8 cellular contexts compared by ENCODE assay signal in genomic region chr20:64080013-64080812, GRCh38. TPM values are rescaled to one million over a fixed set of nuclear protein-coding genes. Genes with fewer than 3 reads are reported as not detected.
DNase-seq lines count a peak whose midpoint lies in the region; ATAC-seq, FAIRE-seq and TF ChIP-seq lines count a peak whose summit lies in the region.

Gene OPRL1 (plus strand): TSS chr20:64080082. CDS start chr20:64092721, 12,639 bp downstream.

- H3K27me3 ChIP-seq in KMS-11 (ENCODE audit: insufficient read depth, low read depth) = peaks cover 56% of the 10 kb centered on the region
- no peaks in the 10 kb centered on the region for H3K27me3 ChIP-seq in adrenal gland
- H3K27me3 ChIP-seq in keratinocyte (ENCODE audit: control insufficient read depth, extremely low read depth, insufficient read depth, low read length) = peaks cover 33% of the 10 kb centered on the region

- H4K20me1 ChIP-seq in KMS-11 (ENCODE audit: insufficient read depth) (no peaks in the 10 kb centered on the region), keratinocyte (ENCODE audit: control insufficient read depth, extremely low read depth, insufficient read depth, low read length) (no peaks in the 10 kb centered on the region)

- peak within 1 kb of the TSS; percentile 87 for H2AFZ ChIP-seq in KMS-11 (ENCODE audit: low read depth)
- peak within 1 kb of the TSS; percentile 30 for H2AFZ ChIP-seq in keratinocyte (ENCODE audit: control insufficient read depth, low read length)

- no peak for FAIRE-seq in keratinocyte (lab: Jason Lieb, UNC)

- TF ChIP-seq POLR2A in adrenal gland (IDR thresholded peaks at IDR 0.05) = peak in 1 of 2 donors; percentile 12

- H3K27me3 Mint-ChIP-seq in CD14-positive monocyte (ENCODE audit: low read depth in 3 of 3) = peaks cover 15 to 17% (median 15%) of the 10 kb centered on the region in 3 donors
- peaks cover 30% of the 10 kb centered on the region for H3K27me3 Mint-ChIP-seq in stimulated activated naive CD8-positive, alpha-beta T cell treated with anti-CD3 and anti-CD28 coated beads, Interleukin-15, amount 100 ng/mL, for 72 hours

- peak within 1 kb of the TSS; percentile 74 for H3K9ac ChIP-seq in KMS-11
- H3K9ac ChIP-seq in keratinocyte (ENCODE audit: control insufficient read depth, extremely low read depth, insufficient read depth, low read length) = peak within 1 kb of the TSS; percentile 72

- no peak for DNase-seq in CD14-positive monocyte (ENCODE audit: low spot score)
- DNase-seq in adrenal gland = peak in 5 of 7 donors; percentile 37 to 74 (median 55)
- no peak for DNase-seq in keratinocyte (ENCODE audit: low read depth, low spot score)
- DNase-seq in stimulated activated naive CD8-positive, alpha-beta T cell treated with anti-CD3 and anti-CD28 coated beads, Interleukin-15, amount 100 ng/mL, for 72 hours = peak; percentile 59 to 64
- DNase-seq in middle frontal gyrus (ENCODE audit: extremely low spot score, low spot score) = no peak

- 3 to 25% (median 6%) methylated on average over 7 to 60 of the region's 62 CpGs for WGBS in adrenal gland, 4 donors

- TF ChIP-seq CTCF in CD14-positive monocyte (IDR thresholded peaks at IDR 0.05) (no peak), KMS-11 (conservative IDR thresholded peaks at IDR 0.05; ENCODE audit: low read depth, low read length) (no peak), adrenal gland (IDR thresholded peaks at IDR 0.05) (no peak), keratinocyte (optimal IDR thresholded peaks at IDR 0.05 in 1 of 3, IDR thresholded peaks at IDR 0.05 in 1 of 3, conservative IDR thresholded peaks at IDR 0.05 in 1 of 3; ENCODE audit: extremely low read depth in 1 of 3, insufficient read depth in 2 of 3, low read length in 3 of 3) (no peak)

- no peaks in the 10 kb centered on the region for H3K79me2 ChIP-seq in KMS-11 (ENCODE audit: insufficient read depth, low read depth)
- peaks cover 2% of the 10 kb centered on the region for H3K79me2 ChIP-seq in keratinocyte (ENCODE audit: control insufficient read depth, insufficient read depth, low read length)

- H3K27ac ChIP-seq in KMS-11 (no peak within 1 kb of the TSS), adrenal gland (peak within 1 kb of the TSS in 4 of 5 donors; percentile 60 to 90 (median 70)), keratinocyte (ENCODE audit: control insufficient read depth, insufficient read depth, low read length) (no peak within 1 kb of the TSS)

- peak within 1 kb of the TSS; percentile 98 for H3K4me2 ChIP-seq in KMS-11
- H3K4me2 ChIP-seq in keratinocyte (ENCODE audit: control insufficient read depth, extremely low read depth, insufficient read depth, low read depth, low read length) = peak within 1 kb of the TSS; percentile 97

- peak within 1 kb of the TSS; percentile 89 to 95 (median 93) for H3K27ac Mint-ChIP-seq in CD14-positive monocyte
- H3K27ac Mint-ChIP-seq in stimulated activated naive CD8-positive, alpha-beta T cell treated with anti-CD3 and anti-CD28 coated beads, Interleukin-15, amount 100 ng/mL, for 72 hours = peak within 1 kb of the TSS; percentile 78

- no peaks in the 10 kb centered on the region for H3K9me3 ChIP-seq in adrenal gland (replicated peaks in 1 of 3)
- H3K9me3 ChIP-seq in keratinocyte (ENCODE audit: control insufficient read depth, low read depth, low read length) = no peaks in the 10 kb centered on the region

- ATAC-seq in stimulated activated naive CD8-positive, alpha-beta T cell treated with anti-CD3 and anti-CD28 coated beads, Interleukin-15, amount 100 ng/mL, for 72 hours = peak; percentile 42
- ATAC-seq in GM18873 (IDR thresholded peaks at IDR 0.05; ENCODE audit: low FRiP score, unreplicated experiment) = no peak
- no peak for ATAC-seq in HG02678 (IDR thresholded peaks at IDR 0.05; ENCODE audit: unreplicated experiment)

- H3K4me3 ChIP-seq in KMS-11 (IDR thresholded peaks at IDR 0.05; ENCODE audit: insufficient read depth, low read depth, low read length) = no peak within 1 kb of the TSS
- H3K4me3 ChIP-seq in adrenal gland = peak within 1 kb of the TSS; percentile 42 to 94 (median 75)
- peak within 1 kb of the TSS; percentile 78 to 93 (median 79) for H3K4me3 ChIP-seq in keratinocyte (ENCODE audit: control insufficient read depth in 2 of 3, extremely low read depth in 1 of 3, insufficient read depth in 2 of 3, low read depth in 1 of 3, low read length in 3 of 3)

- peaks cover 0 to 4% (median 0%) of the 10 kb centered on the region in 7 donors for H3K9me3 Mint-ChIP-seq in CD14-positive monocyte
- H3K9me3 Mint-ChIP-seq in stimulated activated naive CD8-positive, alpha-beta T cell treated with anti-CD3 and anti-CD28 coated beads, Interleukin-15, amount 100 ng/mL, for 72 hours = no peaks in the 10 kb centered on the region

- H3K4me1 Mint-ChIP-seq in CD14-positive monocyte = peaks cover 55% of the 10 kb centered on the region
- peaks cover 83% of the 10 kb centered on the region for H3K4me1 Mint-ChIP-seq in stimulated activated naive CD8-positive, alpha-beta T cell treated with anti-CD3 and anti-CD28 coated beads, Interleukin-15, amount 100 ng/mL, for 72 hours

- H3K36me3 ChIP-seq in KMS-11 (ENCODE audit: insufficient read depth) = no peaks in the 10 kb centered on the region
- H3K36me3 ChIP-seq in adrenal gland (replicated peaks in 1 of 2) = no peaks in the 10 kb centered on the region
- H3K36me3 ChIP-seq in keratinocyte (ENCODE audit: control insufficient read depth in 2 of 2, extremely low read depth in 1 of 2, insufficient read depth in 2 of 2, low read length in 2 of 2) = peaks cover 0 to 1% of the 10 kb centered on the region in 2 experiments

- H3K36me3 Mint-ChIP-seq in CD14-positive monocyte = peaks cover 12 to 19% of the 10 kb centered on the region in 2 donors

- dilution Hi-C loops in keratinocyte (cut with MboI; ENCODE audit: extremely low pct_ligation_motif_present, low sequenced_read_pairs) = no loop called here

- H3K4me1 ChIP-seq in KMS-11 (ENCODE audit: low read depth, poor library complexity, severe bottlenecking) (peaks cover 20% of the 10 kb centered on the region), adrenal gland (replicated peaks in 1 of 2) (peaks cover 13 to 29% of the 10 kb centered on the region in 2 donors), keratinocyte (ENCODE audit: control insufficient read depth, extremely low read depth, insufficient read depth, low read length) (peaks cover 19% of the 10 kb centered on the region)

- H3K9me1 ChIP-seq in keratinocyte (ENCODE audit: control insufficient read depth, extremely low read depth, insufficient read depth, low read length) = no peaks in the 10 kb centered on the region

- peak within 1 kb of the TSS; percentile 95 to 97 for H3K4me3 Mint-ChIP-seq in CD14-positive monocyte
- H3K4me3 Mint-ChIP-seq in stimulated activated naive CD8-positive, alpha-beta T cell treated with anti-CD3 and anti-CD28 coated beads, Interleukin-15, amount 100 ng/mL, for 72 hours = peak within 1 kb of the TSS; percentile 96 to 98

- intact Hi-C loops in CD14-positive monocyte (cut with micrococcal nuclease) = loop anchor here (5.0 kb wide), 2 partner anchors 42 to 172 kb away; no protein-coding TSS in a partner anchor
- intact Hi-C loops in adrenal gland (cut with DNase I) = no loop called here

RNA-seq across cellular contexts. Expression of gene OPRL1, which starts in this region (rescaled TPM):
- polyA plus RNA-seq in CD14-positive monocyte = 1 to 10 TPM; 7.0 to 8.8 TPM
- total RNA-seq in adrenal gland = 1 to 10 TPM; 1.6 to 5.7 (median 3.1) TPM
- 1 to 10 TPM in 1 of 3 donors, under 1 TPM in 2; 0.24 to 1.6 (median 0.88) TPM for polyA plus RNA-seq in adrenal gland
- 0.25 to 0.54 TPM (median 0.32 TPM) in 3 replicates for polyA plus RNA-seq in keratinocyte
- not detected for polyA plus RNA-seq in keratinocyte (2011; ENCODE audit: low read depth)
- polyA plus RNA-seq in keratinocyte (2011; cell fraction: cytosol; rRNA removed) = 0.23 and 0.48 TPM in 2 replicates
- 0.47 and 1.0 TPM in 2 replicates for polyA plus RNA-seq in keratinocyte (2011; cell fraction: nucleus; rRNA removed)
- polyA plus RNA-seq in keratinocyte (2012; ENCODE audit: low replicate concordance) = 0.17 and 0.47 TPM in 2 replicates
- polyA minus RNA-seq in keratinocyte = 0.59 to 1.2 TPM (median 0.67 TPM) in 3 replicates
- polyA minus RNA-seq in keratinocyte (2011; cell fraction: cytosol; rRNA and poly(A)+ RNA removed) = not detected
- 0.53 and 0.93 TPM in 2 replicates for polyA minus RNA-seq in keratinocyte (2011; cell fraction: nucleus; rRNA and poly(A)+ RNA removed)

Comparison
In these comparisons a context has a peak if more than half of its experiments do, and no peak if none do; other contexts are left out.
1. DNase-seq: peak in adrenal gland (5 of 7) and stimulated activated naive CD8-positive, alpha-beta T cell treated with anti-CD3 and anti-CD28 coated beads, Interleukin-15, amount 100 ng/mL, for 72 hours (2 of 2); none in CD14-positive monocyte (single experiment), keratinocyte (single experiment) and middle frontal gyrus (single experiment).
2. H3K27ac ChIP-seq: peak in adrenal gland (4 of 5); none in KMS-11 (single experiment) and keratinocyte (single experiment).
3. intact Hi-C loops: an anchor here in CD14-positive monocyte (5.0 kb wide); none called in adrenal gland.